ENCODE assay signal across 25 cellular contexts in the genomic region with DNA sequence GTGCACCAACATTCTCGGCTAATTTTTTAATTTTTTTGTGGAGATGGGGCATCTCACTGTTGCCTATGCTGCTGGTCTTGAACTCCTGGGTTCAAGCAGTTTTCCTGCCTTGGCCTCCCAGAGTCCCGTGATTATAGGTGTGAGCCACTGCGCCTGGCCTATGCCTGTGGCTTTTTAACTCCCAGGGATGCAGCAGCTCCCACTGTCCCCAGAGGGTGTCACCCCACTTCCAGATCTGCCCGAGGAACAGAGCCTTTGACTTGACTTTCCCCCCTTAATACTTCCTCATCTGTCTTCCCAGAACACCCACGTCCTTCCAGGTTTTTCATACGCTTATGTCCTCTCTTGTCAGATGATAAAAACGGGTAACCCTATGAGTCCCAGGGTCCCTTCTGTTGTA. TPM values are rescaled to one million over a fixed set of nuclear protein-coding genes. Genes with fewer than 3 reads are reported as not detected.
DNase-seq lines count a peak whose midpoint lies in the region; ATAC-seq and TF ChIP-seq lines count a peak whose summit lies in the region.
"Had no signal": no experiment of that assay in that cellular context is flagged by ENCODE, and none has a peak within 500 bp of the region (broad histone marks: within the 10 kb centered on the region; RNA-seq: fewer than 3 reads in every experiment).

No MANE protein-coding gene starts in this region.

- TF ChIP-seq CTCF in BJ (IDR thresholded peaks at IDR 0.05; ENCODE audit: insufficient read depth, low read depth, low read length) (peak; percentile 29; the same call in 1 of the 2 replicates), brain microvascular endothelial cell (IDR thresholded peaks at IDR 0.05; ENCODE audit: low read depth, low read length, missing control alignments) (peak; percentile 32), lower lobe of right lung (IDR thresholded peaks at IDR 0.05) (peak; percentile 13), endodermal cell (conservative IDR thresholded peaks at IDR 0.05) (no peak)

- H3K27ac Mint-ChIP-seq in endodermal cell = no peak overlapping the region
- H3K27ac Mint-ChIP-seq: activated CD4-positive, alpha-beta memory T cell treated with anti-CD3 and anti-CD28 coated beads, Interleukin-2, amount 10 ng/mL, durations not matched to agents 7 days and 5 days; stimulated activated memory B cell treated with anti-CD40 and anti-IgM and Interleukin-4, amounts not matched to agents 10 μg/mL and 1 μg/mL and 100 μg/mL, for 72 hours; T-helper 2 cell treated with Interferon-gamma antibody and Interleukin-4, amounts not matched to agents 5 μg/mL and 100 μg/mL, for 36 hours had no signal

- H3K9ac ChIP-seq in endodermal cell (ENCODE audit: extremely low read depth, low read length, poor library complexity, severe bottlenecking) = no peak overlapping the region

- H3K27me3 ChIP-seq in BJ (ENCODE audit: control insufficient read depth, insufficient read depth, low read length) (no peaks in the 10 kb centered on the region), brain microvascular endothelial cell (replicated peaks) (no peaks in the 10 kb centered on the region), lower lobe of right lung (ENCODE audit: low read depth) (no peaks in the 10 kb centered on the region), endodermal cell (ENCODE audit: control insufficient read depth, insufficient read depth, low read length, poor library complexity, severe bottlenecking) (no peaks in the 10 kb centered on the region)
- H3K27me3 ChIP-seq: ovary, Peyer's patch, testis had no signal

- intact Hi-C loops in lower lobe of right lung (cut with DNase I) = no loop called here

- in situ Hi-C loops in brain microvascular endothelial cell (cut with HindIII; ENCODE audit: low pct_ligation_motif_present, low sequenced_read_pairs) = no loop called here

- peaks cover 5% of the 10 kb centered on the region for H3K4me1 ChIP-seq in lower lobe of right lung
- peaks cover 6% of the 10 kb centered on the region for H3K4me1 ChIP-seq in endodermal cell (ENCODE audit: control insufficient read depth, insufficient read depth, low read length)
- H3K4me1 ChIP-seq: Peyer's patch had no signal

- ATAC-seq in lower lobe of right lung = peak in 1 of 2 donors; percentile 25
- ATAC-seq: naive thymus-derived CD4-positive, alpha-beta T cell; stimulated activated memory B cell treated with anti-CD40 and anti-IgM and Interleukin-4, amounts not matched to agents 10 μg/mL and 1 μg/mL and 100 μg/mL, for 72 hours had no signal

- WGBS in endodermal cell (ENCODE audit: insufficient coverage in 1 of 2, insufficient read length in 1 of 2), 2 experiments = 95 to 98% methylated on average over 5 to 7 of the region's 7 CpGs

- no peaks in the 10 kb centered on the region for H3K9me3 Mint-ChIP-seq in endodermal cell
- H3K9me3 Mint-ChIP-seq: activated CD4-positive, alpha-beta memory T cell treated with anti-CD3 and anti-CD28 coated beads, Interleukin-2, amount 10 ng/mL, durations not matched to agents 7 days and 5 days; naive thymus-derived CD4-positive, alpha-beta T cell; stimulated activated memory B cell treated with anti-CD40 and anti-IgM and Interleukin-4, amounts not matched to agents 10 μg/mL and 1 μg/mL and 100 μg/mL, for 72 hours; T-helper 2 cell treated with Interferon-gamma antibody and Interleukin-4, amounts not matched to agents 5 μg/mL and 100 μg/mL, for 36 hours had no signal

- H3K4me3 Mint-ChIP-seq in endodermal cell = no peak overlapping the region
- H3K4me3 Mint-ChIP-seq: activated CD4-positive, alpha-beta memory T cell treated with anti-CD3 and anti-CD28 coated beads, Interleukin-2, amount 10 ng/mL, durations not matched to agents 7 days and 5 days; naive thymus-derived CD4-positive, alpha-beta T cell; stimulated activated memory B cell treated with anti-CD40 and anti-IgM and Interleukin-4, amounts not matched to agents 10 μg/mL and 1 μg/mL and 100 μg/mL, for 72 hours; T-helper 2 cell treated with Interferon-gamma antibody and Interleukin-4, amounts not matched to agents 5 μg/mL and 100 μg/mL, for 36 hours had no signal

- H3K27ac ChIP-seq in brain microvascular endothelial cell (no peak overlapping the region), lower lobe of right lung (no peak overlapping the region), endodermal cell (ENCODE audit: low read depth, low read length) (no peak overlapping the region)
- H3K27ac ChIP-seq: ovary, Peyer's patch, testis had no signal

- peaks cover 9% of the 10 kb centered on the region for H3K4me1 Mint-ChIP-seq in endodermal cell
- H3K4me1 Mint-ChIP-seq: stimulated activated memory B cell treated with anti-CD40 and anti-IgM and Interleukin-4, amounts not matched to agents 10 μg/mL and 1 μg/mL and 100 μg/mL, for 72 hours had no signal

- POLR2A ChIA-PET in BJ (lab: Charles Lee) = no interaction called here

- H3K9me3 ChIP-seq in lower lobe of right lung (no peaks in the 10 kb centered on the region), endodermal cell (ENCODE audit: control insufficient read depth, low read length) (no peaks in the 10 kb centered on the region)
- H3K9me3 ChIP-seq: ovary, Peyer's patch, testis had no signal

- H3K4me3 ChIP-seq in BJ (ENCODE audit: low read depth, low read length) (no peak overlapping the region), brain microvascular endothelial cell (ENCODE audit: low read depth, low read length) (no peak overlapping the region), lower lobe of right lung (no peak overlapping the region), endodermal cell (ENCODE audit: low read length) (no peak overlapping the region)
- H3K4me3 ChIP-seq: ovary, Peyer's patch, testis had no signal

- H3K36me3 ChIP-seq in BJ (ENCODE audit: control insufficient read depth, insufficient read depth, low read length) (no peaks in the 10 kb centered on the region), brain microvascular endothelial cell (replicated peaks) (no peaks in the 10 kb centered on the region), lower lobe of right lung (no peaks in the 10 kb centered on the region), endodermal cell (ENCODE audit: control insufficient read depth, insufficient read depth, low read length) (no peaks in the 10 kb centered on the region)
- H3K36me3 ChIP-seq: ovary, Peyer's patch had no signal

- CTCF ChIA-PET in BJ (lab: Yijun Ruan, JAX) = interaction anchor here (0.8 kb wide), 1 partner anchor 33 kb away, joined by 3 read pairs; no protein-coding TSS in a partner anchor

- H3K27me3 Mint-ChIP-seq in endodermal cell (ENCODE audit: insufficient read depth) = no peaks in the 10 kb centered on the region
- H3K27me3 Mint-ChIP-seq: stimulated activated memory B cell treated with anti-CD40 and anti-IgM and Interleukin-4, amounts not matched to agents 10 μg/mL and 1 μg/mL and 100 μg/mL, for 72 hours had no signal

- DNase-seq in BJ (ENCODE audit: low read depth) (no peak), HT-29 (ENCODE audit: low spot score) (peak; percentile 38), brain microvascular endothelial cell (no peak), lower lobe of right lung (no peak), NOMO-1 treated with DMSO at 0.1 percent for 48 hours (lab: John Stamatoyannopoulos, UW; ENCODE audit: unreplicated experiment) (no peak), endodermal cell (no peak), NOMO-1 treated with dmso at 0.1 percent for 144 hours (lab: John Stamatoyannopoulos, UW; ENCODE audit: unreplicated experiment) (no peak)
- no peak for DNase-seq in activated effector memory CD4-positive, alpha-beta T cell treated with Interleukin-2 at 50 U/mL for 16 hours
- DNase-seq: activated CD4-positive, alpha-beta memory T cell treated with anti-CD3 and anti-CD28 coated beads, Interleukin-2, amount 10 ng/mL, durations not matched to agents 7 days and 5 days; activated CD4-positive, CD25-positive, alpha-beta regulatory T cell; activated naive CD4-positive, alpha-beta T cell treated with Interleukin-2 at 50 U/mL for 16 hours; activated T-cell treated with anti-CD3 and anti-CD28 coated beads, Interleukin-2, amount 50 U/mL, for 1 hour; erythroblast; IMR-90; kidney glomerular epithelial cell; mesenchymal stem cell; MM.1S; naive thymus-derived CD4-positive, alpha-beta T cell; NCI-H1694; NCI-H2227 treated with DMSO at 0.1 percent for 48 hours; Peyer's patch; testis had no signal

- no peaks in the 10 kb centered on the region for H3K36me3 Mint-ChIP-seq in endodermal cell (ENCODE audit: low read depth)
- H3K36me3 Mint-ChIP-seq: naive thymus-derived CD4-positive, alpha-beta T cell; stimulated activated memory B cell treated with anti-CD40 and anti-IgM and Interleukin-4, amounts not matched to agents 10 μg/mL and 1 μg/mL and 100 μg/mL, for 72 hours had no signal

RNA-seq across cellular contexts. Expression of gene PRRC2B, which starts 7.6 kb away (rescaled TPM):
- polyA plus RNA-seq in BJ (2011; rRNA removed) = 19.3 and 25.8 TPM in 2 replicates
- 32.4 and 61.4 TPM in 2 replicates for polyA minus RNA-seq in BJ (2011; rRNA and poly(A)+ RNA removed)
- total RNA-seq in HT-29 (2014; rRNA removed; shearing (Covaris generic)) = 96.5 and 106 TPM in 2 replicates
- total RNA-seq in lower lobe of right lung (170 TPM), endodermal cell (100 to 1,000 TPM; 309 to 334 TPM)
- polyA plus RNA-seq in endodermal cell (2013, experiment 1 of 2) = 182 TPM
- 205 TPM for polyA plus RNA-seq in endodermal cell (2013, experiment 2 of 2)
